ENCODE assay signal across 13 cellular contexts in the genomic region with DNA sequence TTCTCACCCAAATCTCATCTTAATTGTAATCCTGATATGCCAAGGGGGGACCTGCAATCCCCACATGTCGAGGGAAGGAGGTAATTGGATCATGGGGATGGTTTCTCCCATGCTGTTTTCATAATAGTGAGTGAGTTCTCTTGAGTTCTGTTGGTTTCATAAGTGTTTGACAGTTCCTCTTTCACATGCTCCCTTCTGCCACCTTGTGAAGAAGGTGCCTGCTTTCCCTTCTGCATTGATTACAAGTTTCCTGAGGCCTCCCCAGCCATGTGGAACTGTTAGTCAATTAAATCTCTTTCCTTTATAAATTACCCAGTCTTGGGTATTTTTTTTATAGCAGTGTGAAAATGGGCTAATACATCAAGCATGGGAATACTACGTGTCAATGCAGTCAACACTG.
DNase-seq lines count a peak whose midpoint lies in the region; ATAC-seq, FAIRE-seq and TF ChIP-seq lines count a peak whose summit lies in the region.
"Had no signal": no experiment of that assay in that cellular context is flagged by ENCODE, and none has a peak within 500 bp of the region (broad histone marks: within the 10 kb centered on the region; RNA-seq: fewer than 3 reads in every experiment).

No MANE protein-coding gene starts in this region.

- no peak overlapping the region for H2AFZ ChIP-seq in OCI-LY3 (ENCODE audit: low read depth, low read length)

- H3K36me3 ChIP-seq in OCI-LY3 (replicated peaks; ENCODE audit: low read depth, low read length) (no peaks in the 10 kb centered on the region), sigmoid colon (no peaks in the 10 kb centered on the region)
- H3K36me3 ChIP-seq: BE2C had no signal

- no peaks in the 10 kb centered on the region for H3K27me3 ChIP-seq in OCI-LY3 (ENCODE audit: low read depth, low read length)
- no peaks in the 10 kb centered on the region for H3K27me3 ChIP-seq in sigmoid colon
- H3K27me3 ChIP-seq: BE2C had no signal

- H3K27ac ChIP-seq in OCI-LY3 (ENCODE audit: low read length) = peak overlapping the region; percentile 23; the same call in 1 of the 2 replicates
- H3K27ac ChIP-seq in sigmoid colon = no peak overlapping the region

- H3K9me3 ChIP-seq in OCI-LY3 (ENCODE audit: insufficient read depth, low read length) (no peaks in the 10 kb centered on the region), sigmoid colon (no peaks in the 10 kb centered on the region)
- H3K9me3 ChIP-seq: BE2C had no signal

- DNase-seq in GM18507 (ENCODE audit: extremely low spot score, insufficient read length, low read depth) (no peak), islet precursor cell (no peak), sigmoid colon (no peak), 8988T (no peak)
- DNase-seq: BE2C, dermis blood vessel endothelial cell, NCI-H187, trophoblast cell had no signal

- no peak overlapping the region for H3K9ac ChIP-seq in OCI-LY3 (ENCODE audit: low read length)

- no peak overlapping the region for H3K4me3 ChIP-seq in OCI-LY3 (ENCODE audit: low read length)
- no peak overlapping the region for H3K4me3 ChIP-seq in sigmoid colon

- TF ChIP-seq POLR2A in sigmoid colon (IDR thresholded peaks at IDR 0.05) = no peak

- no peak for TF ChIP-seq EP300 in sigmoid colon (IDR thresholded peaks at IDR 0.05)

- H4K20me1 ChIP-seq in OCI-LY3 (ENCODE audit: insufficient read depth, low read length) = no peaks in the 10 kb centered on the region

- H3K4me2 ChIP-seq in OCI-LY3 (ENCODE audit: low read length) = peak overlapping the region; percentile 45

- peaks cover 10% of the 10 kb centered on the region for H3K4me1 ChIP-seq in OCI-LY3 (ENCODE audit: low read length)
- no peaks in the 10 kb centered on the region for H3K4me1 ChIP-seq in sigmoid colon

- intact Hi-C loops in sigmoid colon (cut with DNase I) = no loop called here

- peak; percentile 59 for FAIRE-seq in GM18507 (lab: Jason Lieb, UNC)
- FAIRE-seq: keratinocyte had no signal

- TF ChIP-seq CTCF in OCI-LY3 (IDR thresholded peaks at IDR 0.05; ENCODE audit: low read depth, low read length) (peak; percentile 33), sigmoid colon (IDR thresholded peaks at IDR 0.05) (no peak)

- H3K79me2 ChIP-seq in OCI-LY3 (ENCODE audit: low read length) = no peaks in the 10 kb centered on the region

- ATAC-seq in GM21381 (IDR thresholded peaks at IDR 0.05; ENCODE audit: unreplicated experiment) = peak; percentile 86
- ATAC-seq in HG03066 (IDR thresholded peaks at IDR 0.05; ENCODE audit: low read depth, unreplicated experiment) = peak; percentile 73
- no peak for ATAC-seq in HG02588 (IDR thresholded peaks at IDR 0.05; ENCODE audit: unreplicated experiment)

- 41 to 57% methylated on average over 2 of the region's 2 CpGs for WGBS in sigmoid colon, 2 donors
